Comparison of ENCODE assay signal across 14 cellular contexts in genomic region chr19:18196511-18196845, GRCh38. TPM values are rescaled to one million over a fixed set of nuclear protein-coding genes. Genes with fewer than 3 reads are reported as not detected.
"Had no signal": no experiment of that assay in that cellular context is flagged by ENCODE, and none has a peak within 500 bp of the region (broad histone marks: within the 10 kb centered on the region; RNA-seq: fewer than 3 reads in every experiment).

No MANE protein-coding gene starts in this region.

- H3K27ac Mint-ChIP-seq: activated CD4-positive, alpha-beta memory T cell treated with anti-CD3 and anti-CD28 coated beads for 36 hours; immature natural killer cell had no signal

- H3K27me3 Mint-ChIP-seq: activated CD4-positive, alpha-beta memory T cell treated with anti-CD3 and anti-CD28 coated beads for 36 hours had no signal

- DNase-seq: activated CD4-positive, alpha-beta memory T cell treated with anti-CD3 and anti-CD28 coated beads for 36 hours; activated CD4-positive, alpha-beta T cell treated with anti-CD3 and anti-CD28 coated beads for 1 hour; activated CD8-positive, alpha-beta memory T cell treated with anti-CD3 and anti-CD28 coated beads, Interleukin-2, amount 10 ng/mL, durations not matched to agents 7 days and 5 days; activated effector memory CD4-positive, alpha-beta T cell treated with anti-CD3 and anti-CD28 coated beads, Interleukin-2, amount 50 U/mL, for 16 hours; activated T-cell treated with anti-CD3 and anti-CD28 coated beads, Interleukin-2, amount 50 U/mL, for 1 hour; aorta; cerebellar nuclear complex; effector memory CD4-positive, alpha-beta T cell; foreskin melanocyte; immature natural killer cell; mesendoderm; stimulated activated CD4-positive, alpha-beta T cell treated with anti-CD3 and anti-CD28 coated beads, Interleukin-2, amount 100 ng/mL, for 48 hours; stimulated activated naive CD4-positive, alpha-beta T cell; trophoblast cell had no signal

- H3K4me3 Mint-ChIP-seq: activated CD4-positive, alpha-beta memory T cell treated with anti-CD3 and anti-CD28 coated beads for 36 hours; activated CD8-positive, alpha-beta memory T cell treated with anti-CD3 and anti-CD28 coated beads, Interleukin-2, amount 10 ng/mL, durations not matched to agents 7 days and 5 days had no signal

- ATAC-seq: activated CD8-positive, alpha-beta memory T cell treated with anti-CD3 and anti-CD28 coated beads, Interleukin-2, amount 10 ng/mL, durations not matched to agents 7 days and 5 days had no signal

- H3K9me3 Mint-ChIP-seq: activated CD4-positive, alpha-beta memory T cell treated with anti-CD3 and anti-CD28 coated beads for 36 hours; immature natural killer cell had no signal

RNA-seq across cellular contexts. Expression of gene PDE4C, which starts 29.8 kb away (rescaled TPM):
- polyA plus RNA-seq: immature natural killer cell had no signal
